Comparison of ENCODE assay signal across 1 cellular context in the genomic region with DNA sequence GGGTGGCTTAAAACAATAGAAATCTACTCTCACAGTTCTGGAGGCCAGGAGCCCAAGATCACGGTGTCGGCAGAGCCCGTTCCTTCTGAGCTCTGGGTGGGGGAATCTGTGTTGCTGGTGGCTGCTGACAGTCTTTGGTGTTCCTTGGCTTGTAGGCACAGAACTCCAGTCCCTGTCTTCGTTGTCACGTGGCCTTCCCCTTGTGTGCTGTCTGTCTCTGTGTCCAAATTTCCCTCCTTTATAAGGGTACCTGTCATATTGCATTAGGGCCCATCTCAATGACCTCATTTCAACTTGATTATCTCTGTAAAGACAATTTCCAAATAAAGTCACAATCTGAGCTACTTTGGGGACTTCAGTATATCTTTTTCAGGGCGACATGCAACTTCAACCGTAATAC.
TF ChIP-seq lines count a peak whose summit lies in the region.

No MANE protein-coding gene starts in this region.

TF ChIP-seq in K562, 482 proteins besides CTCF, POLR2A, EP300 and RAD21 (continued from another document):
- TF ChIP-seq ZNF318 (IDR thresholded peaks at IDR 0.05; ENCODE audit: borderline replicate concordance in 1 of 2, low read depth in 1 of 2) = no peak
- no peak for TF ChIP-seq GTF2F1 (IDR thresholded peaks at IDR 0.05; ENCODE audit: low read depth, low read length)
- TF ChIP-seq ZBTB1 (CRISPR knock-in tag; IDR thresholded peaks at IDR 0.05; ENCODE audit: borderline replicate concordance, low read depth) = no peak
- TF ChIP-seq ZNF280B (CRISPR knock-in tag; IDR thresholded peaks at IDR 0.05) = no peak
